Comparison of ENCODE assay signal across 18 cellular contexts in the genomic region with DNA sequence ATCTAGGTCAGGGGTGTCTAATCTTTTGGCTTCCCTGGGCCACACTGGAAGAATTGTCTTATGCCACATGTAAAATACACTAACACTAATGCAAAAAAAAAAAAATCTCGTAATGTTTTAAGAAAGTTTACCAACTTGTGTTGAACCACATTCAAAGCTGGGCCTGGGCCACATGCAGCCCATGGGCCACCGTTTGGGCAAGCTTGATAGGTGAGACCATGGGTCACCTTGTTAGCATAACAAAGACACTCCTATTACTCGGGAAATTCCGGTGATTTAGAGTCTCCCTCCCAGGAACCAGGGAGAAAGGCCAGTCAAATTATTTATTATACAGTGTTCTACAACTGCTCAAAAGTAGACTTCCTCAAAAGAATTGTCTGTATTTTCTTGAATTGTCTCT. TPM values are rescaled to one million over a fixed set of nuclear protein-coding genes. Genes with fewer than 3 reads are reported as not detected.
DNase-seq lines count a peak whose midpoint lies in the region; ATAC-seq and TF ChIP-seq lines count a peak whose summit lies in the region.
"Had no signal": no experiment of that assay in that cellular context is flagged by ENCODE, and none has a peak within 500 bp of the region (broad histone marks: within the 10 kb centered on the region; RNA-seq: fewer than 3 reads in every experiment).

No MANE protein-coding gene starts in this region.

- H3K27me3 ChIP-seq in H7 (ENCODE audit: control insufficient read depth, insufficient read depth, low read length) = no peaks in the 10 kb centered on the region
- H3K27me3 ChIP-seq in endodermal cell (ENCODE audit: control insufficient read depth, insufficient read depth, low read length, poor library complexity, severe bottlenecking) = no peaks in the 10 kb centered on the region
- H3K27me3 ChIP-seq: BLaER1 had no signal

- H3K27ac ChIP-seq in endodermal cell (ENCODE audit: low read depth, low read length) = no peak overlapping the region
- H3K27ac ChIP-seq: BLaER1, HL-60 had no signal

- H3K9ac ChIP-seq in endodermal cell (ENCODE audit: extremely low read depth, low read length, poor library complexity, severe bottlenecking) = no peak overlapping the region
- H3K9ac ChIP-seq: BLaER1 had no signal

- peaks cover 19% of the 10 kb centered on the region for H3K4me1 Mint-ChIP-seq in endodermal cell

- no peak overlapping the region for H3K4me3 Mint-ChIP-seq in endodermal cell
- H3K4me3 Mint-ChIP-seq: CD14-positive monocyte, HFFc6 had no signal

- H3K36me3 ChIP-seq in H7 (replicated peaks; ENCODE audit: control insufficient read depth, insufficient read depth, low read length) = no peaks in the 10 kb centered on the region
- H3K36me3 ChIP-seq in endodermal cell (ENCODE audit: control insufficient read depth, insufficient read depth, low read length) = peaks cover 9% of the 10 kb centered on the region

- H3K36me3 Mint-ChIP-seq in endodermal cell (ENCODE audit: low read depth) = peaks cover 2% of the 10 kb centered on the region
- H3K36me3 Mint-ChIP-seq: CD4-positive, alpha-beta memory T cell had no signal

- H3K4me3 ChIP-seq in H7 (ENCODE audit: insufficient read depth, low read depth, low read length) (no peak overlapping the region), endodermal cell (ENCODE audit: low read length) (no peak overlapping the region)
- H3K4me3 ChIP-seq: BLaER1, GM12878 had no signal

- no peak for TF ChIP-seq CTCF in endodermal cell (conservative IDR thresholded peaks at IDR 0.05)

- ATAC-seq in esophagus mucosa = no peak
- ATAC-seq: GM12878, HCT116 had no signal

- 58 to 80% methylated on average over 1 to 4 of the region's 4 CpGs for WGBS in endodermal cell (ENCODE audit: insufficient coverage in 1 of 2, insufficient read length in 1 of 2), 2 experiments

- H3K4me1 ChIP-seq in endodermal cell (ENCODE audit: control insufficient read depth, insufficient read depth, low read length) = peaks cover 11% of the 10 kb centered on the region

- H3K9me3 Mint-ChIP-seq in endodermal cell = no peaks in the 10 kb centered on the region
- H3K9me3 Mint-ChIP-seq: CD4-positive, alpha-beta memory T cell; HFFc6 had no signal

- H3K27me3 Mint-ChIP-seq in endodermal cell (ENCODE audit: insufficient read depth) = no peaks in the 10 kb centered on the region
- H3K27me3 Mint-ChIP-seq: CD4-positive, alpha-beta memory T cell had no signal

- no peak overlapping the region for H3K27ac Mint-ChIP-seq in endodermal cell
- H3K27ac Mint-ChIP-seq: CD14-positive monocyte; CD4-positive, alpha-beta memory T cell; HFFc6 had no signal

- DNase-seq in H7 (peak; percentile 10), endodermal cell (peak; percentile 61), iPS-NIHi7 (ENCODE audit: extremely low spot score) (peak; percentile 12), RPMI8226 (no peak), NCI-H2029 (lab: John Stamatoyannopoulos, UW) (no peak), NCI-H128 (lab: John Stamatoyannopoulos, UW; ENCODE audit: unreplicated experiment) (no peak)
- DNase-seq: 8988T; Calu3; CD4-positive, alpha-beta memory T cell; DMS79 treated with DMSO at 0.1 percent for 48 hours; GF-D8; HFFc6 had no signal

- H3K9me3 ChIP-seq in endodermal cell (ENCODE audit: control insufficient read depth, low read length) = no peaks in the 10 kb centered on the region

RNA-seq across cellular contexts. Expression of a gene that starts 12.7 kb away (rescaled TPM):
- 11.7 and 16.1 TPM in 2 replicates for total RNA-seq in H7 (2014; rRNA removed; shearing (Covaris generic))
- total RNA-seq in endodermal cell (10 to 100 TPM; 11.5 to 16.1 TPM), esophagus mucosa (1.2 TPM)
- 11.4 TPM for polyA plus RNA-seq in endodermal cell (2013, experiment 1 of 2)
- polyA plus RNA-seq in endodermal cell (2013, experiment 2 of 2) = 12.3 TPM

Comparison
In these comparisons a context has a peak if more than half of its experiments do, and no peak if none do; other contexts are left out.
1. DNase-seq: peak in H7 (single experiment), endodermal cell (single experiment) and iPS-NIHi7 (single experiment); none in RPMI8226 (single experiment), NCI-H2029 (single experiment) and NCI-H128 (single experiment).